In genomic region chr10:110802551-110803238, GRCh38 we compare ENCODE assay signal across 8 cellular contexts.
DNase-seq lines count a peak whose midpoint lies in the region; ATAC-seq lines count a peak whose summit lies in the region.

No MANE protein-coding gene starts in this region.

- H3K27ac Mint-ChIP-seq in activated naive CD4-positive, alpha-beta T cell treated with anti-CD3 and anti-CD28 coated beads, Interleukin-2, amount 50 U/mL, for 24 hours: peak overlapping the region; percentile 46

- H3K4me3 Mint-ChIP-seq in activated naive CD4-positive, alpha-beta T cell treated with anti-CD3 and anti-CD28 coated beads, Interleukin-2, amount 50 U/mL, for 24 hours: peak overlapping the region; percentile 34

- H3K9me3 Mint-ChIP-seq in activated naive CD4-positive, alpha-beta T cell treated with anti-CD3 and anti-CD28 coated beads, Interleukin-2, amount 50 U/mL, for 24 hours: no peaks in the 10 kb centered on the region

- peaks cover 48% of the 10 kb centered on the region for H3K4me1 Mint-ChIP-seq in activated naive CD4-positive, alpha-beta T cell treated with anti-CD3 and anti-CD28 coated beads, Interleukin-2, amount 50 U/mL, for 24 hours

- H3K36me3 Mint-ChIP-seq in activated naive CD4-positive, alpha-beta T cell treated with anti-CD3 and anti-CD28 coated beads, Interleukin-2, amount 50 U/mL, for 24 hours: no peaks in the 10 kb centered on the region

- peak in 11 of 14 donors; percentile 16 to 69 (median 47) for DNase-seq in C1 segment of cervical spinal cord (lab: John Stamatoyannopoulos, UW)
- DNase-seq in NCI-H510A (lab: John Stamatoyannopoulos, UW): peak; percentile 83
- peak; percentile 65 for DNase-seq in globus pallidus (ENCODE audit: low spot score)
- DNase-seq in pulmonary artery endothelial cell (ENCODE audit: low read depth, low spot score): peak; percentile 35

- no peaks in the 10 kb centered on the region for H3K27me3 Mint-ChIP-seq in activated naive CD4-positive, alpha-beta T cell treated with anti-CD3 and anti-CD28 coated beads, Interleukin-2, amount 50 U/mL, for 24 hours

- ATAC-seq in GM18907 (IDR thresholded peaks at IDR 0.05; ENCODE audit: unreplicated experiment) (peak; percentile 61), HG03175 (IDR thresholded peaks at IDR 0.05; ENCODE audit: unreplicated experiment) (peak; percentile 35), HG02938 (IDR thresholded peaks at IDR 0.05; ENCODE audit: unreplicated experiment) (no peak)
